10 cellular contexts compared by ENCODE assay signal in the genomic region with DNA sequence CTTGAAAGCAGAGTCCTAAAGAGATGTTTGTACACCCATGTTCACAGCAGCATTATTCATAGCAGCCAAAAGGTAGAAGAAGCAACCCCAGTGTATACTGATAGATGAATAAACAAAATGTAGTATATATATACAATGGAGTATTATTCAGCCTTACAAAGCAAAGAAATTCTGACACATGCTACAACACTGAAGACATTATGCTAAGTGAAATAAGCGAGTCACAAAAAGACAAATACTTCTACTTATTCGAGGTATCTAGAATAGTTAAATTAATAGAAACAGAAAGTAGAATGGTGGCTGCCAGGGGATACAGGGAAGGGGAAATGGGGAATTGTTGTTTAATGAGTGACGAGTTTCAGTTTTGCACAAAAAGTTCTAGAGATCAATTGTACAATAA.
A peak's percentile ranks its signal among the peaks of the same experiment; 100 is the strongest.
DNase-seq lines count a peak whose midpoint lies in the region; ATAC-seq and FAIRE-seq lines count a peak whose summit lies in the region.
"Had no signal": no experiment of that assay in that cellular context is flagged by ENCODE, and none has a peak within 500 bp of the region (broad histone marks: within the 10 kb centered on the region; RNA-seq: fewer than 3 reads in every experiment).

No MANE protein-coding gene starts in this region.

- DNase-seq in foreskin melanocyte (peak; percentile 74), putamen (ENCODE audit: low spot score) (no peak), NCI-H2029 (lab: John Stamatoyannopoulos, UW) (no peak), NCI-H2029 treated with DMSO at 0.1 percent for 48 hours (lab: John Stamatoyannopoulos, UW) (no peak), RCC 7860 (ENCODE audit: low spot score) (no peak)
- DNase-seq: NCI-H1436 treated with DMSO at 0.1 percent for 48 hours had no signal

- no peak for FAIRE-seq in RCC 7860 (lab: Jason Lieb, UNC)

- peak; percentile 60 for ATAC-seq in GM18520 (IDR thresholded peaks at IDR 0.05; ENCODE audit: unreplicated experiment)
- ATAC-seq in GM21529 (IDR thresholded peaks at IDR 0.05; ENCODE audit: unreplicated experiment) = peak; percentile 64
- peak; percentile 50 for ATAC-seq in HG03520 (IDR thresholded peaks at IDR 0.05; ENCODE audit: unreplicated experiment)
- ATAC-seq: esophagus mucosa had no signal
